In the genomic region with DNA sequence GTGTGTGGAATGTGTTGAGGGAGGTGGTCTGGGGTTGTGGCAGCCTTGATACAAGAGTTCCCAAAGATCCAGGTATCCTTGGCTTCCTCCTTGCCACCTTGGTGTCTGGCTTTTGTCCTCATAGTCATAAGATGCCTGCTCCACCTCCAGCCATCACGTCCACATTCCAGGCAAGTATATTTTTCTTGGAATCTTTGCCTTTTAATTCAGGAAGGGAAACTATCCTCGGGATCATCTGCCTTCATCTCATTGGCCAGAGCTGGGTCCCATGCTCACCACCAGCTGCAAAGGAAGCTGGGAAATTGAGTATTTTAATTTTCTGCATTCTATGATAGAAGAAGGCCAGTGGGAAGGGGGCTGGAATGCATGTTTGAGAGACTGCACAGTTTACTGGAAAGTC, we compare ENCODE assay signal across 29 cellular contexts.
DNase-seq lines count a peak whose midpoint lies in the region; ATAC-seq, FAIRE-seq and TF ChIP-seq lines count a peak whose summit lies in the region.
"Had no signal": no experiment of that assay in that cellular context is flagged by ENCODE, and none has a peak within 500 bp of the region (broad histone marks: within the 10 kb centered on the region; RNA-seq: fewer than 3 reads in every experiment).

No MANE protein-coding gene starts in this region.

- no peak for TF ChIP-seq RAD21 in A549 (conservative IDR thresholded peaks at IDR 0.05 in 1 of 2, IDR thresholded peaks at IDR 0.05 in 1 of 2)

- H3K4me2 ChIP-seq in A549 (no peak overlapping the region), mesendoderm (ENCODE audit: low read length) (no peak overlapping the region)
- H3K4me2 ChIP-seq: hepatocyte had no signal

- ATAC-seq in A549 = peak in 1 of 2 experiments; percentile 44; a peak in 3 of 6 replicates
- ATAC-seq in WTC11 = no peak
- ATAC-seq: esophagus mucosa; sciatic nerve; stimulated activated naive CD8-positive, alpha-beta T cell treated with anti-CD3 and anti-CD28 coated beads, Interleukin-15, amount 100 ng/mL, for 72 hours had no signal

- peak overlapping the region; percentile 26 for H4K5ac ChIP-seq in mesendoderm (ENCODE audit: low read length)

- no peak for TF ChIP-seq POLR2A in A549 (IDR thresholded peaks at IDR 0.05; ENCODE audit: low read length)

- H2BK5ac ChIP-seq in mesendoderm (ENCODE audit: low read length) = no peak overlapping the region

- H3K4me3 ChIP-seq in A549 (no peak overlapping the region), mesendoderm (ENCODE audit: low read length) (no peak overlapping the region)
- H3K4me3 ChIP-seq: hepatocyte, tibial nerve had no signal

- H3K9ac ChIP-seq in mesendoderm (ENCODE audit: low read length) = no peak overlapping the region

- H2BK120ac ChIP-seq in mesendoderm (ENCODE audit: low read depth, low read length) = no peak overlapping the region

- H3K27ac Mint-ChIP-seq in WTC11 = no peak overlapping the region
- H3K27ac Mint-ChIP-seq: stimulated activated naive CD8-positive, alpha-beta T cell treated with anti-CD3 and anti-CD28 coated beads, Interleukin-15, amount 100 ng/mL, for 72 hours had no signal

- TF ChIP-seq EP300 in A549 (IDR thresholded peaks at IDR 0.05) = no peak

- H3K79me2 ChIP-seq in mesendoderm (ENCODE audit: control insufficient read depth, insufficient read depth, low read length) = no peaks in the 10 kb centered on the region
- H3K79me2 ChIP-seq: hepatocyte had no signal

- peaks cover 76% of the 10 kb centered on the region for H3K27me3 Mint-ChIP-seq in WTC11 (ENCODE audit: low read depth)

- peak overlapping the region; percentile 7 to 61; a peak in 1 of 6 replicates for H3K27ac ChIP-seq in A549
- peak overlapping the region; percentile 27 for H3K27ac ChIP-seq in KOPT-K1 (ENCODE audit: low read depth, low read length, poor library complexity, severe bottlenecking)
- no peak overlapping the region for H3K27ac ChIP-seq in mesendoderm (ENCODE audit: low read depth, low read length)
- H3K27ac ChIP-seq: hepatocyte had no signal

- H3K36me3 ChIP-seq in KOPT-K1 (ENCODE audit: insufficient read depth, low read length) (no peaks in the 10 kb centered on the region), mesendoderm (ENCODE audit: control insufficient read depth, insufficient read depth, low read length) (no peaks in the 10 kb centered on the region)
- H3K36me3 ChIP-seq: BE2C, tibial nerve had no signal

- H3K27me3 ChIP-seq in mesendoderm (ENCODE audit: insufficient read depth, low read length, poor library complexity) = peaks cover 16% of the 10 kb centered on the region
- H3K27me3 ChIP-seq: BE2C, tibial nerve had no signal

- 55% methylated on average over 2 of the region's 2 CpGs for WGBS in A549 (ENCODE audit: missing lambda C conversion rate)
- no CpG with 5 or more reads among the region's 2 CpGs for WGBS in mesendoderm (ENCODE audit: extremely low coverage, insufficient coverage, low lambda C conversion rate)

- no peak overlapping the region for H3K23ac ChIP-seq in mesendoderm (ENCODE audit: low read length)

- no peak for FAIRE-seq in A549 (lab: Jason Lieb, UNC)
- FAIRE-seq: A204.1, TTC549 had no signal

- no peak overlapping the region for H3K18ac ChIP-seq in mesendoderm (ENCODE audit: low read length)

- no peak overlapping the region for H3K4ac ChIP-seq in mesendoderm (ENCODE audit: low read depth, low read length)

- H2BK15ac ChIP-seq in mesendoderm (replicated peaks; ENCODE audit: low read depth) = no peak overlapping the region

- POLR2A ChIA-PET in A549 (lab: Yijun Ruan, JAX) = no interaction called here
- POLR2A ChIA-PET in WTC11 (lab: Charles Lee) = no interaction called here

- no peak for TF ChIP-seq CTCF in A549 (IDR thresholded peaks at IDR 0.05)
- TF ChIP-seq CTCF in WTC11 (IDR thresholded peaks at IDR 0.05) = no peak

- H3K4me3 Mint-ChIP-seq in WTC11 = no peak overlapping the region
- H3K4me3 Mint-ChIP-seq: stimulated activated naive CD8-positive, alpha-beta T cell treated with anti-CD3 and anti-CD28 coated beads, Interleukin-15, amount 100 ng/mL, for 72 hours had no signal

- DNase-seq in A549 (ENCODE audit: low read depth in 1 of 2, low spot score in 1 of 2) (no peak), WTC11 (ENCODE audit: low spot score) (no peak), mesendoderm (no peak), cortex of kidney (lab: John Stamatoyannopoulos, UW) (no peak), SIG-M5 (lab: John Stamatoyannopoulos, UW) (no peak), NCI-H2227 (lab: John Stamatoyannopoulos, UW; ENCODE audit: unreplicated experiment) (no peak), iPS-NIHi11 (ENCODE audit: low spot score) (no peak)
- DNase-seq: activated CD4-positive, alpha-beta T cell treated with anti-CD3 and anti-CD28 coated beads for 1 hour; activated gamma-delta T cell; BE2C; cerebellar nuclear complex; DMS153; effector CD8-positive, alpha-beta T cell; foreskin melanocyte; GF-D8; GOT3; NCI-H1092 treated with DMSO at 0.1 percent for 48 hours; NCI-H187 treated with DMSO at 0.1 percent for 48 hours; NCI-H226; NCI-H748 treated with DMSO at 0.1 percent for 48 hours; posterior cingulate gyrus; stimulated activated naive CD8-positive, alpha-beta T cell treated with anti-CD3 and anti-CD28 coated beads, Interleukin-15, amount 100 ng/mL, for 72 hours had no signal

- peaks cover under 1% of the 10 kb centered on the region; the same call in 1 of the 2 replicates for H3K9me3 Mint-ChIP-seq in WTC11
- H3K9me3 Mint-ChIP-seq: stimulated activated naive CD8-positive, alpha-beta T cell treated with anti-CD3 and anti-CD28 coated beads, Interleukin-15, amount 100 ng/mL, for 72 hours had no signal

- peaks cover 41% of the 10 kb centered on the region for H3K4me1 Mint-ChIP-seq in WTC11

- H3K56ac ChIP-seq in mesendoderm (ENCODE audit: low read length) = no peak overlapping the region

- H3K9me3 ChIP-seq in A549 (no peaks in the 10 kb centered on the region), KOPT-K1 (ENCODE audit: insufficient read depth, low read length, poor library complexity, severe bottlenecking) (peaks cover 2% of the 10 kb centered on the region)
- H3K9me3 ChIP-seq: BE2C, tibial nerve had no signal

- H2AK5ac ChIP-seq in mesendoderm (ENCODE audit: low read length) = no peak overlapping the region

- CTCF ChIA-PET in A549 (lab: Yijun Ruan, JAX) (interaction anchor here (0.7 to 1.3 kb wide), 3 partner anchors 25 to 303 kb away, joined by 3 to 4 read pairs (median 3); no protein-coding TSS in a partner anchor), WTC11 (lab: Charles Lee) (no interaction called here)

- H4K8ac ChIP-seq in mesendoderm (ENCODE audit: low read depth, low read length) = no peak overlapping the region

- H3K36me3 Mint-ChIP-seq in WTC11 = no peaks in the 10 kb centered on the region

- H3K79me1 ChIP-seq in mesendoderm (ENCODE audit: low read length) = no peaks in the 10 kb centered on the region

- H3K4me1 ChIP-seq in A549 = peaks cover 8% of the 10 kb centered on the region
- H3K4me1 ChIP-seq in mesendoderm (ENCODE audit: control insufficient read depth, low read depth, low read length) = peaks cover 5% of the 10 kb centered on the region

TF ChIP-seq in A549, 52 proteins besides CTCF, POLR2A, EP300 and RAD21:
- TF ChIP-seq HDAC2 (IDR thresholded peaks at IDR 0.05) (no peak), MYC (IDR thresholded peaks at IDR 0.05; ENCODE audit: borderline replicate concordance, low read length) (no peak), RFX5 (IDR thresholded peaks at IDR 0.05) (no peak), FOXS1 (CRISPR knock-in tag; IDR thresholded peaks at IDR 0.05) (no peak), HOXB13 (CRISPR knock-in tag; IDR thresholded peaks at IDR 0.05; ENCODE audit: low read depth) (no peak), HEYL (CRISPR knock-in tag; IDR thresholded peaks at IDR 0.05) (no peak), ESRRA (IDR thresholded peaks at IDR 0.05; ENCODE audit: borderline replicate concordance, low read length) (no peak), MAZ (IDR thresholded peaks at IDR 0.05; ENCODE audit: borderline replicate concordance, low read depth, low read length) (no peak), SMC3 (IDR thresholded peaks at IDR 0.05) (no peak)
- TF ChIP-seq, protein P1, sequence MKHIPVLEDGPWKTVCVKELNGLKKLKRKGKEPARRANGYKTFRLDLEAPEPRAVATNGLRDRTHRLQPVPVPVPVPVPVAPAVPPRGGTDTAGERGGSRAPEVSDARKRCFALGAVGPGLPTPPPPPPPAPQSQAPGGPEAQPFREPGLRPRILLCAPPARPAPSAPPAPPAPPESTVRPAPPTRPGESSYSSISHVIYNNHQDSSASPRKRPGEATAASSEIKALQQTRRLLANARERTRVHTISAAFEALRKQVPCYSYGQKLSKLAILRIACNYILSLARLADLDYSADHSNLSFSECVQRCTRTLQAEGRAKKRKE (CRISPR knock-in tag; IDR thresholded peaks at IDR 0.05; ENCODE audit: low read depth) = no peak

TF ChIP-seq in WTC11, 78 proteins besides CTCF, POLR2A, EP300 and RAD21:
- TF ChIP-seq, protein P2, sequence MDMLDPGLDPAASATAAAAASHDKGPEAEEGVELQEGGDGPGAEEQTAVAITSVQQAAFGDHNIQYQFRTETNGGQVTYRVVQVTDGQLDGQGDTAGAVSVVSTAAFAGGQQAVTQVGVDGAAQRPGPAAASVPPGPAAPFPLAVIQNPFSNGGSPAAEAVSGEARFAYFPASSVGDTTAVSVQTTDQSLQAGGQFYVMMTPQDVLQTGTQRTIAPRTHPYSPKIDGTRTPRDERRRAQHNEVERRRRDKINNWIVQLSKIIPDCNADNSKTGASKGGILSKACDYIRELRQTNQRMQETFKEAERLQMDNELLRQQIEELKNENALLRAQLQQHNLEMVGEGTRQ (CRISPR knock-in tag; IDR thresholded peaks at IDR 0.05) = peak; percentile 61; the same call in 1 of the 2 replicates
- TF ChIP-seq SP1 (CRISPR knock-in tag; conservative IDR thresholded peaks at IDR 0.05) (no peak), GTF2I (CRISPR knock-in tag; conservative IDR thresholded peaks at IDR 0.05) (peak; percentile 72; the same call in 1 of the 2 replicates), USF1 (CRISPR knock-in tag; IDR thresholded peaks at IDR 0.05) (peak; percentile 62; the same call in 1 of the 2 replicates)
TF ChIP-seq in WTC11: peak in this region for 3.
